In the genomic region with DNA sequence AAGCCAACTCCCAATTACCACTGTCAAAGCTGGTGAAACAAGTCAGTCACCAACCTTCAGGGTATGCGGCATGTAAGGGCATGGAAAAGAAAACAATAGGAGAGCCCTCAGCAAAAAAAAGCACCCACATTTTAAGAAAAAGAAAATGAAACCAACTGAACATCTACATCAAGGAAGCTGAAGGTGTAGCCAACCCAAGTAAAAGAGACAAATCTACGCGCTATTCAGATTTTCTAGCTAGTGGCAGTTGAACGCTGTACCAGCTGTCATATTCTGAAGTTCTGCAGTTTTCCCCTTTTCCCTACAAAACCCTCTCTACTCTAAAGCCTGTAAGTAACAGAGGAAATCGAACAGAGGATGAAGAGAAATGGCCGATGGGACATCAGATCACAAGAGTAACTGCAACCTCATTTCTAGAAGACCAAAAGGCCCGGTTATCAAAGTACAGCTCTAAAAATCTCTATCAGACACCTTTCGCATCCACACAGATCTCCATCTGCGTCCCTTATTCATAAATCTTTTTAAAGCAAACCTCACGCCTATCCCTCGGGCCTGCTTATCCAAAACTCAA, we compare ENCODE assay signal across 8 cellular contexts. TPM values are rescaled to one million over a fixed set of nuclear protein-coding genes. Genes with fewer than 3 reads are reported as not detected.
A peak's percentile ranks its signal among the peaks of the same experiment; 100 is the strongest.
DNase-seq lines count a peak whose midpoint lies in the region; ATAC-seq and TF ChIP-seq lines count a peak whose summit lies in the region.

No MANE protein-coding gene starts in this region.

- ATAC-seq in HG02973 (IDR thresholded peaks at IDR 0.05; ENCODE audit: unreplicated experiment) (no peak), HG03571 (IDR thresholded peaks at IDR 0.05; ENCODE audit: unreplicated experiment) (no peak), GM18498 (IDR thresholded peaks at IDR 0.05; ENCODE audit: unreplicated experiment) (no peak)

- H3K27ac Mint-ChIP-seq in T-helper 1 cell treated with Interleukin-12 subunit alpha and Interleukin-12 subunit beta and Interleukin-4 antibody, amounts not matched to agents 30 μg/mL and 1 μg/mL, for 36 hours = peak overlapping the region; percentile 98
- peak overlapping the region; percentile 85 for H3K27ac Mint-ChIP-seq in progenitor cell of endocrine pancreas

- no peak for TF ChIP-seq CTCF in progenitor cell of endocrine pancreas (IDR thresholded peaks at IDR 0.05; ENCODE audit: unreplicated experiment)

- peaks cover 52% of the 10 kb centered on the region for H3K4me1 Mint-ChIP-seq in T-helper 1 cell treated with Interleukin-12 subunit alpha and Interleukin-12 subunit beta and Interleukin-4 antibody, amounts not matched to agents 30 μg/mL and 1 μg/mL, for 36 hours (ENCODE audit: low read depth)
- peaks cover 39% of the 10 kb centered on the region for H3K4me1 Mint-ChIP-seq in progenitor cell of endocrine pancreas (ENCODE audit: low read depth)

- peaks cover 10% of the 10 kb centered on the region for H3K36me3 Mint-ChIP-seq in T-helper 1 cell treated with Interleukin-12 subunit alpha and Interleukin-12 subunit beta and Interleukin-4 antibody, amounts not matched to agents 30 μg/mL and 1 μg/mL, for 36 hours (ENCODE audit: low read depth)
- no peaks in the 10 kb centered on the region for H3K36me3 Mint-ChIP-seq in progenitor cell of endocrine pancreas (ENCODE audit: insufficient read depth)

- no peaks in the 10 kb centered on the region for H3K9me3 Mint-ChIP-seq in T-helper 1 cell treated with Interleukin-12 subunit alpha and Interleukin-12 subunit beta and Interleukin-4 antibody, amounts not matched to agents 30 μg/mL and 1 μg/mL, for 36 hours
- no peaks in the 10 kb centered on the region for H3K9me3 Mint-ChIP-seq in progenitor cell of endocrine pancreas (ENCODE audit: low read depth)

- H3K4me3 Mint-ChIP-seq in T-helper 1 cell treated with Interleukin-12 subunit alpha and Interleukin-12 subunit beta and Interleukin-4 antibody, amounts not matched to agents 30 μg/mL and 1 μg/mL, for 36 hours = peak overlapping the region; percentile 99
- peak overlapping the region; percentile 83 for H3K4me3 Mint-ChIP-seq in progenitor cell of endocrine pancreas (ENCODE audit: low read depth)

- DNase-seq in stimulated activated naive CD4-positive, alpha-beta T cell (lab: John Stamatoyannopoulos, UW) = peak in 4 of 6 experiments; percentile 2 to 57 (median 46)
- DNase-seq in stimulated activated naive CD4-positive, alpha-beta T cell treated with Interleukin-2 at 50 U/mL for 16 hours (lab: John Stamatoyannopoulos, UW) = no peak
- DNase-seq in fibroblast of peridontal ligament (ENCODE audit: extremely low read depth) (peak; percentile 37), progenitor cell of endocrine pancreas (ENCODE audit: low spot score, unreplicated experiment) (no peak)

- no peaks in the 10 kb centered on the region for H3K27me3 Mint-ChIP-seq in T-helper 1 cell treated with Interleukin-12 subunit alpha and Interleukin-12 subunit beta and Interleukin-4 antibody, amounts not matched to agents 30 μg/mL and 1 μg/mL, for 36 hours (ENCODE audit: low read depth)
- H3K27me3 Mint-ChIP-seq in progenitor cell of endocrine pancreas = no peaks in the 10 kb centered on the region

RNA-seq across cellular contexts. Expression of gene MYCBP2, which starts 1.4 kb away (rescaled TPM):
- total RNA-seq in progenitor cell of endocrine pancreas = 58.4 and 64.8 TPM in 2 replicates

Comparison
In these comparisons a context has a peak if more than half of its experiments do, and no peak if none do; other contexts are left out.
1. DNase-seq: peak in stimulated activated naive CD4-positive, alpha-beta T cell (4 of 6) and fibroblast of peridontal ligament (single experiment); none in stimulated activated naive CD4-positive, alpha-beta T cell treated with Interleukin-2 at 50 U/mL for 16 hours (single experiment) and progenitor cell of endocrine pancreas (single experiment).